7 cellular contexts compared by ENCODE assay signal in genomic region chr9:29644514-29644913, GRCh38.
"Had no signal": no experiment of that assay in that cellular context is flagged by ENCODE, and none has a peak within 500 bp of the region (broad histone marks: within the 10 kb centered on the region; RNA-seq: fewer than 3 reads in every experiment).

No MANE protein-coding gene starts in this region.

- H3K4me1 ChIP-seq: HAP-1 had no signal

- H3K36me3 ChIP-seq: HAP-1 had no signal

- H3K27ac ChIP-seq: GM23248 had no signal

- ATAC-seq: K562 had no signal

- FAIRE-seq: HTR-8/SVneo, K562 had no signal

- DNase-seq: GOT3, H7, KG1 had no signal

- H3K9me3 ChIP-seq: HAP-1 had no signal

- H3K4me3 ChIP-seq: GM23248, HAP-1, K562 had no signal
